ENCODE assay signal across 1 cellular context in the genomic region with DNA sequence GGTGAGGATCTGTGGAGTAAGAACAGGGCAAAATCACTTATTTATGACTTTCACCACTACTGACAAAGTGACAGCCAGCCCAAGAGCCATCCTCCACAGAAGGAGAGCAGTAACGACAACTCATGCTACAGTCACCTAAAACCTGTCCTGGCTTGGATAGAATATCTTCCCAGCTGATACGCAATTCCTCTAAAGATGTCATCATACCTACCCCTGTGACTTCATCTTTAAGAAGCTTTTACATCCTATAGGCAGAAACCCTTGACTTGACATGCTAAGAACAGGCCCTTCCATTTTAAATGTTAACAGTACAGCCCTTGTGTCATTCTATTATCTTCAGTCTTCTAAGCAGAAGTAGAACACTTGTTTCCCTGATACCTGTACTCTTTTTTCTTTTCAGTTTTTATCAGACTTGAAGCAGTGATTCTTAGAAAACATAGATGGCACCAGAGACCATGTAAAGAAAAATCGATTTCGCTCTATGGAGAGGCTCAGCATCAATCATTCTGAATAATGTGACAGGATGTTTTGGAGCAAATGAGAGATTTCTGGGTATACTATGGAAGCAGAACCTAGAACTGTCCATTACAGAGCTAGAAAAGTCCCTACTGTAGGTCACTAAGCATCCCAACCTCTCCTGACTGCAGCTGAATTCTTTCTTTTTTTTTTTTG.
TF ChIP-seq lines count a peak whose summit lies in the region.

No MANE protein-coding gene starts in this region.

TF ChIP-seq in HepG2, 621 proteins besides CTCF, POLR2A, EP300 and RAD21 (continued from another document):
- TF ChIP-seq, protein P1, sequence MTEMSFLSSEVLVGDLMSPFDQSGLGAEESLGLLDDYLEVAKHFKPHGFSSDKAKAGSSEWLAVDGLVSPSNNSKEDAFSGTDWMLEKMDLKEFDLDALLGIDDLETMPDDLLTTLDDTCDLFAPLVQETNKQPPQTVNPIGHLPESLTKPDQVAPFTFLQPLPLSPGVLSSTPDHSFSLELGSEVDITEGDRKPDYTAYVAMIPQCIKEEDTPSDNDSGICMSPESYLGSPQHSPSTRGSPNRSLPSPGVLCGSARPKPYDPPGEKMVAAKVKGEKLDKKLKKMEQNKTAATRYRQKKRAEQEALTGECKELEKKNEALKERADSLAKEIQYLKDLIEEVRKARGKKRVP (CRISPR knock-in tag; IDR thresholded peaks at IDR 0.05): peak in 1 of 2 experiments; percentile 60; a peak in 2 of 4 replicates
TF ChIP-seq in HepG2: peak in this region for 3.
